In the genomic region with DNA sequence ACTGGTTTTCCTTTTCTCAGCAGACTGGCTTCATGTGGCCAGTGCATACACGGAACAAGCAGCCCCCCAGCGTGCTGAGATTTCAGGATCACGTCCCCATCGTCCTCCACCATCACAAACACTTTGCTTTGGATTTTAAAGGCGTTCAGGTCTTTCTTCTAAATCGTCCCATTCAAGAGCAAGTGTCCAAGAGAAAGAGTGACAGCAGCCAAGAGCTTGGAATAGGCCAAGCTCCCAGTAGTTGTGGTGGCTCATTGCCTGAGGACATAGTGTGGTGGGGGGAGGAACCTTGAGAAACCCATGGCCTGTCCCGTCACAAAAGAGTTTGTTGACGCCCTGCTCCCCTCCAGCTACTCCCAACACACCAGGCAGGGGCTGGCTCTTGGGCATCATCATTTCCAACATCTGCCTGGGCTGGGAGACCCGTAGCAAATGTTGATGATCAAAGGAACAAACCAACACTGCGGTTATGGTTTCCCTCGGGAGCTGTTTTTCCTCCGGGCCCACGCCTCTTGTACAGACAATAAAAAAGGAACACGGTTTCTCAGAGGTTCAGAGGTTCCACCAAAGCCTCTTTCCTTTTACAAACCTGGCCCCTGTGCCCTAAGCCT, we compare ENCODE assay signal across 10 cellular contexts. TPM values are rescaled to one million over a fixed set of nuclear protein-coding genes. Genes with fewer than 3 reads are reported as not detected.
DNase-seq lines count a peak whose midpoint lies in the region; ATAC-seq and TF ChIP-seq lines count a peak whose summit lies in the region.
"Had no signal": no experiment of that assay in that cellular context is flagged by ENCODE, and none has a peak within 500 bp of the region (broad histone marks: within the 10 kb centered on the region; RNA-seq: fewer than 3 reads in every experiment).

No MANE protein-coding gene starts in this region.

- no peak overlapping the region for H3K4me3 Mint-ChIP-seq in CD8-positive, alpha-beta memory T cell
- no peak overlapping the region for H3K4me3 Mint-ChIP-seq in osteocyte (ENCODE audit: unreplicated experiment)

- no peaks in the 10 kb centered on the region for H3K9me3 ChIP-seq in CD8-positive, alpha-beta memory T cell (ENCODE audit: low read length)
- H3K9me3 ChIP-seq: colonic mucosa, mucosa of descending colon had no signal

- no peaks in the 10 kb centered on the region for H3K27me3 ChIP-seq in CD8-positive, alpha-beta memory T cell (ENCODE audit: insufficient read depth, low read length, poor library complexity, severe bottlenecking)
- H3K27me3 ChIP-seq in dorsolateral prefrontal cortex, result no peaks in the 10 kb centered on the region
- H3K27me3 ChIP-seq: colonic mucosa had no signal

- peak overlapping the region; percentile 64 for H3K27ac ChIP-seq in CD8-positive, alpha-beta memory T cell (ENCODE audit: low read depth, low read length)
- H3K27ac ChIP-seq in dorsolateral prefrontal cortex, result peak overlapping the region in 32 of 59 donors; percentile 2 to 82 (median 42)
- H3K27ac ChIP-seq: colonic mucosa had no signal

- H3K4me3 ChIP-seq in CD8-positive, alpha-beta memory T cell (ENCODE audit: low read length), result no peak overlapping the region
- H3K4me3 ChIP-seq in dorsolateral prefrontal cortex, result peak overlapping the region in 2 of 59 donors; percentile 28 to 40
- H3K4me3 ChIP-seq: colonic mucosa, mucosa of descending colon had no signal

- no peak for DNase-seq in CD8-positive, alpha-beta memory T cell
- peak; percentile 80 to 82 for DNase-seq in NCI-H526 (lab: John Stamatoyannopoulos, UW)
- no peak for DNase-seq in dorsolateral prefrontal cortex
- peak; percentile 78 for DNase-seq in osteocyte (ENCODE audit: extremely low spot score, unreplicated experiment)
- DNase-seq in activated CD4-positive, CD25-positive, alpha-beta regulatory T cell (lab: John Stamatoyannopoulos, UW), result no peak
- DNase-seq in NCI-H1092 treated with DMSO at 0.1 percent for 48 hours (lab: John Stamatoyannopoulos, UW), result no peak

- no peak overlapping the region for H3K27ac Mint-ChIP-seq in CD8-positive, alpha-beta memory T cell
- H3K27ac Mint-ChIP-seq in osteocyte (ENCODE audit: unreplicated experiment), result peak overlapping the region; percentile 84

- intact Hi-C loops in dorsolateral prefrontal cortex (cut with DNase I), result loop anchor here in 1 of 2 donors (1.0 kb wide), 2 partner anchors 77 to 238 kb away; no protein-coding TSS in a partner anchor

- H3K36me3 Mint-ChIP-seq in CD8-positive, alpha-beta memory T cell, result no peaks in the 10 kb centered on the region
- peaks cover 5% of the 10 kb centered on the region for H3K36me3 Mint-ChIP-seq in osteocyte (ENCODE audit: unreplicated experiment)

- peaks cover 8% of the 10 kb centered on the region for H3K4me1 ChIP-seq in CD8-positive, alpha-beta memory T cell (ENCODE audit: insufficient read depth, low read length)
- H3K4me1 ChIP-seq: colonic mucosa had no signal

- peaks cover 1 to 9% of the 10 kb centered on the region in 2 donors for H3K27me3 Mint-ChIP-seq in CD8-positive, alpha-beta memory T cell
- no peaks in the 10 kb centered on the region for H3K27me3 Mint-ChIP-seq in osteocyte (ENCODE audit: unreplicated experiment)

- POLR2A ChIA-PET in CD8-positive, alpha-beta memory T cell (lab: Charles Lee), result no interaction called here

- ATAC-seq in GM18861 (IDR thresholded peaks at IDR 0.05; ENCODE audit: unreplicated experiment) (no peak), HG03025 (IDR thresholded peaks at IDR 0.05; ENCODE audit: low FRiP score, unreplicated experiment) (no peak)

- TF ChIP-seq CTCF in dorsolateral prefrontal cortex (IDR thresholded peaks at IDR 0.05 in 54 of 56, conservative IDR thresholded peaks at IDR 0.05 in 2 of 56; ENCODE audit: low read depth in 1 of 56, partially characterized antibody in 56 of 56), result no peak
- no peak for TF ChIP-seq CTCF in osteocyte (IDR thresholded peaks at IDR 0.05)

- CTCF ChIA-PET in CD8-positive, alpha-beta memory T cell (lab: Charles Lee), result interaction anchor here (1.1 to 2.3 kb wide), 6 partner anchors 10 to 238 kb away, joined by 3 to 11 read pairs (median 4); no protein-coding TSS in a partner anchor

- H3K36me3 ChIP-seq in CD8-positive, alpha-beta memory T cell (ENCODE audit: insufficient read depth, low read length), result no peaks in the 10 kb centered on the region
- H3K36me3 ChIP-seq: colonic mucosa had no signal

- no peaks in the 10 kb centered on the region for H3K9me3 Mint-ChIP-seq in CD8-positive, alpha-beta memory T cell
- no peaks in the 10 kb centered on the region for H3K9me3 Mint-ChIP-seq in osteocyte (ENCODE audit: unreplicated experiment)

- H3K4me1 Mint-ChIP-seq in CD8-positive, alpha-beta memory T cell, result peaks cover 4 to 7% (median 7%) of the 10 kb centered on the region in 3 donors
- peaks cover 34% of the 10 kb centered on the region for H3K4me1 Mint-ChIP-seq in osteocyte (ENCODE audit: unreplicated experiment)

RNA-seq across cellular contexts. Expression of gene FADS3, which starts 20.8 kb away (rescaled TPM):
- 1 to 10 TPM; 5.8 to 7.7 TPM for total RNA-seq in CD8-positive, alpha-beta memory T cell
- 2.6 TPM for polyA plus RNA-seq in CD8-positive, alpha-beta memory T cell
- total RNA-seq in dorsolateral prefrontal cortex (100 to 1,000 TPM in 31 of 120 experiments, 10 to 100 TPM in 89; 52.0 to 134 (median 87.6) TPM), osteocyte (117 and 118 TPM in 2 replicates)

RNA-seq across cellular contexts. Expression of gene FADS2, which starts 42.4 kb away (rescaled TPM):
- total RNA-seq in CD8-positive, alpha-beta memory T cell, result 1 to 10 TPM; 7.2 to 10.0 TPM
- 0.98 TPM for polyA plus RNA-seq in CD8-positive, alpha-beta memory T cell
- 100 to 1,000 TPM in 112 of 120 experiments, 10 to 100 TPM in 8; 72.8 to 347 (median 162) TPM for total RNA-seq in dorsolateral prefrontal cortex
- 193 and 207 TPM in 2 replicates for total RNA-seq in osteocyte

RNA-seq across cellular contexts. Expression of gene RAB3IL1, which starts 46.8 kb away (rescaled TPM):
- under 1 TPM; 0.28 to 0.53 TPM for total RNA-seq in CD8-positive, alpha-beta memory T cell
- polyA plus RNA-seq in CD8-positive, alpha-beta memory T cell, result not detected
- 10 to 100 TPM in 71 of 120 experiments, 1 to 10 TPM in 49; 5.8 to 23.3 (median 10.7) TPM for total RNA-seq in dorsolateral prefrontal cortex
- 44.2 and 49.2 TPM in 2 replicates for total RNA-seq in osteocyte

RNA-seq across cellular contexts. Expression of gene FADS1, which starts 53.7 kb away (rescaled TPM):
- 1 to 10 TPM; 6.3 TPM for total RNA-seq in CD8-positive, alpha-beta memory T cell
- 1.4 TPM for polyA plus RNA-seq in CD8-positive, alpha-beta memory T cell
- total RNA-seq in dorsolateral prefrontal cortex, result 100 to 1,000 TPM in 23 of 120 experiments, 10 to 100 TPM in 97; 47.3 to 195 (median 80.7) TPM
- total RNA-seq in osteocyte, result 73.1 and 76.0 TPM in 2 replicates

Comparison
In these comparisons a context has a peak if more than half of its experiments do, and no peak if none do; other contexts are left out.
1. DNase-seq: peak in NCI-H526 (2 of 2) and osteocyte (single experiment); none in CD8-positive, alpha-beta memory T cell (0 of 5), dorsolateral prefrontal cortex (0 of 10), activated CD4-positive, CD25-positive, alpha-beta regulatory T cell (0 of 4) and NCI-H1092 treated with DMSO at 0.1 percent for 48 hours (single experiment).
2. RNA of gene FADS3, which starts 20.8 kb away (total RNA-seq): 117 to 118 TPM in osteocyte and 52.0 to 134 TPM in dorsolateral prefrontal cortex; 5.8 to 7.7 TPM in CD8-positive, alpha-beta memory T cell; every median in the first group is over 4 times any median in the second.
3. RNA of gene FADS2, which starts 42.4 kb away (total RNA-seq): 193 to 207 TPM in osteocyte and 72.8 to 347 TPM in dorsolateral prefrontal cortex; 7.2 to 10.0 TPM in CD8-positive, alpha-beta memory T cell; every median in the first group is over 4 times any median in the second.
4. RNA of gene RAB3IL1, which starts 46.8 kb away (total RNA-seq): 44.2 to 49.2 TPM in osteocyte and 5.8 to 23.3 TPM in dorsolateral prefrontal cortex; 0.28 to 0.53 TPM in CD8-positive, alpha-beta memory T cell; every median in the first group is over 4 times any median in the second.